9 cellular contexts compared by ENCODE assay signal in the genomic region with DNA sequence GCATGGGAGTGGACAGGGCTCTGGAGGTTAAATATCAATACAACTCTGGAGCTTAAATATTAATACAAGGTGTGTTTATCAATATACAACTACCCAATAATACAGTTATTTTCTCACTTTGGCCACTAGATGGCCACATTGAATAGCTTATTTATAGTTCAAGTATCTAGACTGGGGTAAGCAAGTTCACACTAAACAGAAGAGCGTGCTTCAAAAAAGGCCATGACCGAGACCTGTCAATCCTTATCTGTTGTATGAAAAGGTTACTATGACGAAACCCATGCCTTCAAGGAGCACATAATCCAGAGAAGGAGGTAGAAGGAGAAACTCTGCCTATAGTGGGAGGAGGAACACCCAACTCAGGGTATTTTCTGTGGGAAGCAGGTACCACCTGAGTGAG. TPM values are rescaled to one million over a fixed set of nuclear protein-coding genes. Genes with fewer than 3 reads are reported as not detected.
DNase-seq lines count a peak whose midpoint lies in the region; ATAC-seq and TF ChIP-seq lines count a peak whose summit lies in the region.
"Had no signal": no experiment of that assay in that cellular context is flagged by ENCODE, and none has a peak within 500 bp of the region (broad histone marks: within the 10 kb centered on the region; RNA-seq: fewer than 3 reads in every experiment).

No MANE protein-coding gene starts in this region.

- no peaks in the 10 kb centered on the region for H3K4me1 Mint-ChIP-seq in natural killer cell treated with Interleukin-12 subunit alpha and Interleukin-12 subunit beta and Interleukin-15 and Interleukin-18, amount 100 ng/mL, for 72 hours (ENCODE audit: low read depth in 2 of 2)

- peak; percentile 46 for TF ChIP-seq CTCF in GM12874 (IDR thresholded peaks at IDR 0.05; ENCODE audit: insufficient read depth, low read depth, low read length)
- peak; percentile 66 to 71 (median 68) for TF ChIP-seq CTCF in esophagus muscularis mucosa (IDR thresholded peaks at IDR 0.05)

- no peak for TF ChIP-seq EP300 in esophagus muscularis mucosa (IDR thresholded peaks at IDR 0.05)

- H3K27ac ChIP-seq in esophagus muscularis mucosa (replicated peaks in 1 of 4), result no peak overlapping the region

- DNase-seq in AG08396 (ENCODE audit: low spot score) (peak; percentile 16), NAMALWA (ENCODE audit: low spot score) (peak; percentile 86), SK-MEL-5 (ENCODE audit: low read depth, low spot score) (peak; percentile 86), esophagus muscularis mucosa (ENCODE audit: extremely low spot score) (no peak)
- no peak for DNase-seq in natural killer cell treated with Interleukin-12 subunit alpha and Interleukin-12 subunit beta and Interleukin-15 and Interleukin-18, amount 100 ng/mL, for 72 hours (ENCODE audit: low spot score)
- no peak for DNase-seq in stimulated activated CD4-positive, alpha-beta T cell treated with anti-CD3 and anti-CD28 coated beads, Interleukin-4, amount 100 ng/mL, for 1 hour

- no peaks in the 10 kb centered on the region for H3K27me3 Mint-ChIP-seq in natural killer cell treated with Interleukin-12 subunit alpha and Interleukin-12 subunit beta and Interleukin-15 and Interleukin-18, amount 100 ng/mL, for 72 hours
- H3K27me3 Mint-ChIP-seq: IgD-negative memory B cell had no signal

- H3K27ac Mint-ChIP-seq in natural killer cell treated with Interleukin-12 subunit alpha and Interleukin-12 subunit beta and Interleukin-15 and Interleukin-18, amount 100 ng/mL, for 72 hours, result no peak overlapping the region
- H3K27ac Mint-ChIP-seq: IgD-negative memory B cell had no signal

- in situ Hi-C loops in SK-MEL-5 (cut with HindIII; ENCODE audit: low pct_unique_long_range_greater_than_20kb, low sequenced_read_pairs), result loop anchor here (10.0 kb wide), 1 partner anchor 86 kb away; no protein-coding TSS in a partner anchor

- H3K36me3 Mint-ChIP-seq in natural killer cell treated with Interleukin-12 subunit alpha and Interleukin-12 subunit beta and Interleukin-15 and Interleukin-18, amount 100 ng/mL, for 72 hours, result no peaks in the 10 kb centered on the region

- H3K36me3 ChIP-seq in esophagus muscularis mucosa, result no peaks in the 10 kb centered on the region

- no peak overlapping the region for H3K4me3 Mint-ChIP-seq in natural killer cell treated with Interleukin-12 subunit alpha and Interleukin-12 subunit beta and Interleukin-15 and Interleukin-18, amount 100 ng/mL, for 72 hours
- H3K4me3 Mint-ChIP-seq: IgD-negative memory B cell had no signal

- H3K27me3 ChIP-seq in esophagus muscularis mucosa, result peaks cover 0 to 6% (median 0%) of the 10 kb centered on the region in 4 donors

- WGBS in esophagus muscularis mucosa, result 25% methylated on average over 3 of the region's 3 CpGs

- intact Hi-C loops in esophagus muscularis mucosa (cut with DNase I), result loop anchor here (5.0 to 10.0 kb wide), 2 partner anchors 234 to 386 kb away; a partner anchor contains a TSS

- ATAC-seq in HG02571 (IDR thresholded peaks at IDR 0.05; ENCODE audit: unreplicated experiment), result peak; percentile 87
- peak; percentile 68 to 69 for ATAC-seq in natural killer cell treated with Interleukin-12 subunit alpha and Interleukin-12 subunit beta and Interleukin-15 and Interleukin-18, amount 100 ng/mL, for 72 hours

- peaks cover 0 to 4% (median 0%) of the 10 kb centered on the region in 4 donors for H3K4me1 ChIP-seq in esophagus muscularis mucosa

- no peaks in the 10 kb centered on the region for H3K9me3 ChIP-seq in esophagus muscularis mucosa

- no peaks in the 10 kb centered on the region for H3K9me3 Mint-ChIP-seq in natural killer cell treated with Interleukin-12 subunit alpha and Interleukin-12 subunit beta and Interleukin-15 and Interleukin-18, amount 100 ng/mL, for 72 hours
- H3K9me3 Mint-ChIP-seq: IgD-negative memory B cell had no signal

- H3K4me3 ChIP-seq in esophagus muscularis mucosa, result no peak overlapping the region

- no peak for TF ChIP-seq POLR2A in esophagus muscularis mucosa (IDR thresholded peaks at IDR 0.05; ENCODE audit: low read depth)

RNA-seq across cellular contexts. Expression of a gene that starts 29.1 kb away (rescaled TPM):
- total RNA-seq in SK-MEL-5 (2014; rRNA removed; shearing (Covaris generic)), result 10.8 and 11.6 TPM in 2 replicates
- polyA plus RNA-seq in SK-MEL-5 (2015; cell fraction: cytosol; rRNA removed), result 6.8 and 9.2 TPM in 2 replicates
- 16.6 and 18.9 TPM in 2 replicates for polyA plus RNA-seq in SK-MEL-5 (2015; cell fraction: nucleus; rRNA removed)
- total RNA-seq in esophagus muscularis mucosa, result 1 to 10 TPM; 4.6 to 8.2 (median 5.0) TPM
- total RNA-seq in natural killer cell treated with Interleukin-12 subunit alpha and Interleukin-12 subunit beta and Interleukin-15 and Interleukin-18, amount 100 ng/mL, for 72 hours, result 10 to 100 TPM in 1 of 2 donors, 1 to 10 TPM in 1; 9.8 to 11.7 TPM

RNA-seq across cellular contexts. Expression of a gene that starts 29.1 kb away (rescaled TPM):
- total RNA-seq in SK-MEL-5 (2014; rRNA removed; shearing (Covaris generic)), result 8.8 and 10.2 TPM in 2 replicates
- polyA plus RNA-seq in SK-MEL-5 (2015; cell fraction: cytosol; rRNA removed), result 7.9 and 8.1 TPM in 2 replicates
- polyA plus RNA-seq in SK-MEL-5 (2015; cell fraction: nucleus; rRNA removed), result 1.6 and 4.3 TPM in 2 replicates
- total RNA-seq in esophagus muscularis mucosa, result 10 to 100 TPM in 2 of 4 donors, 1 to 10 TPM in 2; 5.3 to 12.4 (median 8.0) TPM
- total RNA-seq in natural killer cell treated with Interleukin-12 subunit alpha and Interleukin-12 subunit beta and Interleukin-15 and Interleukin-18, amount 100 ng/mL, for 72 hours, result 1 to 10 TPM; 4.4 to 4.5 TPM

RNA-seq across cellular contexts. Expression of a gene that starts 41.0 kb away (rescaled TPM):
- total RNA-seq in SK-MEL-5 (2014; rRNA removed; shearing (Covaris generic)), result not detected in 2 replicates
- not detected in 2 replicates for polyA plus RNA-seq in SK-MEL-5 (2015; cell fraction: cytosol; rRNA removed)
- polyA plus RNA-seq in SK-MEL-5 (2015; cell fraction: nucleus; rRNA removed), result not detected in 2 replicates
- total RNA-seq in esophagus muscularis mucosa, result not detected
- total RNA-seq in natural killer cell treated with Interleukin-12 subunit alpha and Interleukin-12 subunit beta and Interleukin-15 and Interleukin-18, amount 100 ng/mL, for 72 hours, result not detected

Comparison
In these comparisons a context has a peak if more than half of its experiments do, and no peak if none do; other contexts are left out.
1. DNase-seq: peak in AG08396 (single experiment), NAMALWA (single experiment) and SK-MEL-5 (single experiment); none in esophagus muscularis mucosa (single experiment), natural killer cell treated with Interleukin-12 subunit alpha and Interleukin-12 subunit beta and Interleukin-15 and Interleukin-18, amount 100 ng/mL, for 72 hours (single experiment) and stimulated activated CD4-positive, alpha-beta T cell treated with anti-CD3 and anti-CD28 coated beads, Interleukin-4, amount 100 ng/mL, for 1 hour (single experiment).